In the genomic region with DNA sequence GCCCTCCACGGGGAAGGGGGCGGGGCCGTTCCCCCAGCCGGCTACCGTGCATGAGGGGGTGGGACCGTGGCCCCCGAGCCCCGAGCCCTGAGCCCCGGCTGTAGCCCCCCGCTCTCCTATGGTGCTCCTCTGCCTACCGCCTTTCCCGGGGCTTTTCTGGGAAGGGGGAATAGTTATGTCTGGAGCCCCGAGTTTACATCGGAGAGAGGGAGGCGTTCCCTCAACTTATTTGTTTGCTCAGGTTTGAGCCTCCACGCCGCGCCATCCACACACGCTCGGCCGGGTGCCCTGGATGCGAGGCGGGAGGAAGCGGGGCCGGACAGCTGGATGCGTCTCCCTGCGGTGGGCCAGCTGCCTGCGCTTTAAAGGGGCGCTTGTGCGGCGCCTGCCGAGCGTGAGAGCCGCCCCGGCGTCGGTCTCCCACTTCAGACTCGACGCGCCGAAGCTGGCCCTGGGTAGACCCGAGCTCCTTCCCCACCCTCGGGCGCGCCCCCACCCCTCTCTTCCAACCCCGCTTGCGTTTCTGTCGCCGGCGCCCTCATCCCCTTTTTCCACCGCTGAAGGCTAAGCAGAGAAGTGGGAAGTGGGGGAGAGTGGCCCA, we compare ENCODE assay signal across 10 cellular contexts. TPM values are rescaled to one million over a fixed set of nuclear protein-coding genes. Genes with fewer than 3 reads are reported as not detected.
DNase-seq lines count a peak whose midpoint lies in the region; ATAC-seq and TF ChIP-seq lines count a peak whose summit lies in the region.
"Had no signal": no experiment of that assay in that cellular context is flagged by ENCODE, and none has a peak within 500 bp of the region (broad histone marks: within the 10 kb centered on the region; RNA-seq: fewer than 3 reads in every experiment).

No MANE protein-coding gene starts in this region.

- H3K9me3 Mint-ChIP-seq in IgD-negative memory B cell = peaks cover 0 to 2% (median 0%) of the 10 kb centered on the region in 3 donors
- H3K9me3 Mint-ChIP-seq in mesothelial cell of epicardium = no peaks in the 10 kb centered on the region

- peaks cover 30 to 32% of the 10 kb centered on the region in 2 donors for H3K4me1 ChIP-seq in duodenal mucosa (ENCODE audit: control insufficient read depth in 1 of 2, insufficient read depth in 2 of 2, low read length in 2 of 2)
- peaks cover 12 to 13% of the 10 kb centered on the region in 2 donors for H3K4me1 ChIP-seq in thoracic aorta (ENCODE audit: control insufficient read depth in 1 of 2, low read depth in 2 of 2)

- H3K27ac Mint-ChIP-seq in IgD-negative memory B cell = no peak overlapping the region
- H3K27ac Mint-ChIP-seq in mesothelial cell of epicardium = no peak overlapping the region
- H3K27ac Mint-ChIP-seq: activated CD4-positive, alpha-beta T cell treated with anti-CD3 and anti-CD28 coated beads for 36 hours had no signal

- peak overlapping the region in 3 of 4 donors; percentile 4 to 76 (median 54) for H3K4me3 Mint-ChIP-seq in IgD-negative memory B cell
- peak overlapping the region; percentile 45 for H3K4me3 Mint-ChIP-seq in mesothelial cell of epicardium
- H3K4me3 Mint-ChIP-seq: activated CD4-positive, alpha-beta T cell treated with anti-CD3 and anti-CD28 coated beads for 36 hours had no signal

- peaks cover 10% of the 10 kb centered on the region for H3K27me3 Mint-ChIP-seq in IgD-negative memory B cell
- H3K27me3 Mint-ChIP-seq in mesothelial cell of epicardium (ENCODE audit: low read depth) = peaks cover 20% of the 10 kb centered on the region

- H3K27ac ChIP-seq in duodenal mucosa (ENCODE audit: low read depth, low read length) (no peak overlapping the region), thoracic aorta (no peak overlapping the region)

- peaks cover 7 to 9% of the 10 kb centered on the region in 2 donors for H3K27me3 ChIP-seq in duodenal mucosa (ENCODE audit: control insufficient read depth in 1 of 2, insufficient read depth in 2 of 2, low read length in 2 of 2)
- H3K27me3 ChIP-seq in thoracic aorta (replicated peaks; ENCODE audit: insufficient read depth) = no peaks in the 10 kb centered on the region

- H3K4me3 ChIP-seq in duodenal mucosa (ENCODE audit: low read depth in 1 of 2, low read length in 2 of 2) (peak overlapping the region; percentile 22 to 48), thoracic aorta (peak overlapping the region; percentile 63)

- no peak for TF ChIP-seq CTCF in mesothelial cell of epicardium (IDR thresholded peaks at IDR 0.05; ENCODE audit: unreplicated experiment)
- no peak for TF ChIP-seq CTCF in thoracic aorta (IDR thresholded peaks at IDR 0.05)

- DNase-seq in mesothelial cell of epicardium (ENCODE audit: low spot score in 2 of 2, unreplicated experiment in 2 of 2) (no peak), thoracic aorta (ENCODE audit: low spot score) (no peak), nucleus accumbens (lab: John Stamatoyannopoulos, UW) (no peak), D341Med (ENCODE audit: low spot score) (no peak)
- DNase-seq: NCI-H1048 had no signal

- ATAC-seq in thoracic aorta (ENCODE audit: insufficient number of reproducible peaks, low FRiP score, low read depth) (no peak), HG02938 (IDR thresholded peaks at IDR 0.05; ENCODE audit: unreplicated experiment) (no peak)
- ATAC-seq: Panc1 had no signal

- peaks cover 14% of the 10 kb centered on the region for H3K36me3 Mint-ChIP-seq in IgD-negative memory B cell
- H3K36me3 Mint-ChIP-seq in mesothelial cell of epicardium = peaks cover 25% of the 10 kb centered on the region

- H3K9ac ChIP-seq in duodenal mucosa (ENCODE audit: low read depth in 1 of 2, low read length in 2 of 2) = no peak overlapping the region

- H3K36me3 ChIP-seq in duodenal mucosa (ENCODE audit: control insufficient read depth in 1 of 2, insufficient read depth in 2 of 2, low read length in 2 of 2) (peaks cover 11 to 25% of the 10 kb centered on the region in 2 donors), thoracic aorta (no peaks in the 10 kb centered on the region)

- H3K4me1 Mint-ChIP-seq in IgD-negative memory B cell (peaks cover 21 to 39% (median 30%) of the 10 kb centered on the region in 3 donors), mesothelial cell of epicardium (no peaks in the 10 kb centered on the region)

- H3K9me3 ChIP-seq in duodenal mucosa (ENCODE audit: control insufficient read depth in 1 of 2, low read length in 2 of 2) (no peaks in the 10 kb centered on the region), thoracic aorta (no peaks in the 10 kb centered on the region)

RNA-seq across cellular contexts. Expression of a gene that starts 0.4 kb away (rescaled TPM):
- 41.9 TPM for polyA plus RNA-seq in IgD-negative memory B cell
- not detected in 3 replicates for total RNA-seq in mesothelial cell of epicardium
- not detected for total RNA-seq in thoracic aorta
- total RNA-seq: activated CD4-positive, alpha-beta T cell treated with anti-CD3 and anti-CD28 coated beads for 36 hours had no signal

RNA-seq across cellular contexts. Expression of a gene that starts 9.6 kb away (rescaled TPM):
- polyA plus RNA-seq in IgD-negative memory B cell = 54.4 TPM
- total RNA-seq in mesothelial cell of epicardium = 40.1 to 40.8 TPM (median 40.7 TPM) in 3 replicates
- total RNA-seq in thoracic aorta = 10 to 100 TPM; 21.4 to 35.3 TPM

RNA-seq across cellular contexts. Expression of a gene that starts 39.1 kb away (rescaled TPM):
- polyA plus RNA-seq in IgD-negative memory B cell = 1.3 TPM
- total RNA-seq in mesothelial cell of epicardium = 5.1 to 6.5 TPM (median 6.1 TPM) in 3 replicates
- total RNA-seq in thoracic aorta = under 1 TPM; 0.56 to 0.68 TPM

RNA-seq across cellular contexts. Expression of a gene that starts 43.1 kb away (rescaled TPM):
- 28.6 TPM for polyA plus RNA-seq in IgD-negative memory B cell
- total RNA-seq in mesothelial cell of epicardium (107 to 113 TPM (median 112 TPM) in 3 replicates), thoracic aorta (10 to 100 TPM; 11.1 to 41.6 TPM)
